Comparison of ENCODE assay signal across 3 cellular contexts in genomic region chr19:15187026-15188007, GRCh38.
A peak's percentile ranks its signal among the peaks of the same experiment; 100 is the strongest.
TF ChIP-seq lines count a peak whose summit lies in the region.

No MANE protein-coding gene starts in this region.

TF ChIP-seq in HepG2, 621 proteins besides CTCF, POLR2A, EP300 and RAD21:
- TF ChIP-seq ZNF12 (CRISPR knock-in tag; IDR thresholded peaks at IDR 0.05), result no peak
- no peak for TF ChIP-seq SRSF4 (IDR thresholded peaks at IDR 0.05; ENCODE audit: low read depth, low read length, poor library complexity, severe bottlenecking)
- no peak for TF ChIP-seq ZFP37 (CRISPR knock-in tag; IDR thresholded peaks at IDR 0.05; ENCODE audit: borderline replicate concordance)
- TF ChIP-seq ZNF234 (CRISPR knock-in tag; conservative IDR thresholded peaks at IDR 0.05), result no peak
- no peak for TF ChIP-seq ZFYVE20 (CRISPR knock-in tag; IDR thresholded peaks at IDR 0.05; ENCODE audit: borderline replicate concordance, low read depth)
- 0 out of 2 replicates have a peak, but pooled peaks have one; percentile 44 for TF ChIP-seq HNRNPL (IDR thresholded peaks at IDR 0.05; ENCODE audit: low read depth, low read length)
TF ChIP-seq in HepG2: peak in this region for 1.

TF ChIP-seq in IMR-90, 13 proteins besides CTCF, POLR2A, EP300 and RAD21:
- TF ChIP-seq CHD1 (IDR thresholded peaks at IDR 0.05; ENCODE audit: low read depth, low read length) (no peak), BHLHE40 (IDR thresholded peaks at IDR 0.05; ENCODE audit: low read depth, low read length) (no peak), SMC3 (IDR thresholded peaks at IDR 0.05; ENCODE audit: low read depth, low read length) (no peak), RCOR1 (IDR thresholded peaks at IDR 0.05; ENCODE audit: insufficient replicate concordance, low read length) (no peak), MAZ (IDR thresholded peaks at IDR 0.05; ENCODE audit: borderline replicate concordance, low read depth, low read length) (no peak), FOS (IDR thresholded peaks at IDR 0.05; ENCODE audit: low read depth, low read length) (no peak), USF2 (IDR thresholded peaks at IDR 0.05; ENCODE audit: low read depth, low read length) (no peak), MXI1 (IDR thresholded peaks at IDR 0.05; ENCODE audit: borderline replicate concordance, low read depth, low read length) (no peak), ELK1 (IDR thresholded peaks at IDR 0.05; ENCODE audit: borderline replicate concordance, low read depth, low read length) (no peak), MAFK (IDR thresholded peaks at IDR 0.05; ENCODE audit: low read depth, low read length) (no peak), RFX5 (IDR thresholded peaks at IDR 0.05; ENCODE audit: low read depth, low read length) (no peak), CEBPB (IDR thresholded peaks at IDR 0.05; ENCODE audit: low read depth, low read length) (no peak)

TF ChIP-seq in H1, 55 proteins besides CTCF, POLR2A, EP300 and RAD21:
- TF ChIP-seq TAF7 (optimal IDR thresholded peaks at IDR 0.05; ENCODE audit: borderline replicate concordance, low read depth, low read length), result no peak
- 0 out of 2 replicates have a peak, but pooled peaks have one; percentile 38 for TF ChIP-seq MAX (IDR thresholded peaks at IDR 0.05)
- no peak for TF ChIP-seq NANOG (IDR thresholded peaks at IDR 0.05; ENCODE audit: insufficient read depth, low read depth, low read length, poor library complexity, severe bottlenecking)
- TF ChIP-seq JUND (IDR thresholded peaks at IDR 0.05; ENCODE audit: low read length), result no peak
- no peak for TF ChIP-seq YY1 (IDR thresholded peaks at IDR 0.05; ENCODE audit: low read depth, low read length)
- TF ChIP-seq SP2 (IDR thresholded peaks at IDR 0.05; ENCODE audit: low read length), result no peak
- no peak for TF ChIP-seq RXRA (IDR thresholded peaks at IDR 0.05; ENCODE audit: insufficient read depth, low read depth, low read length)
